Comparison of ENCODE assay signal across 6 cellular contexts in genomic region chr5:177498013-177498847, GRCh38. TPM values are rescaled to one million over a fixed set of nuclear protein-coding genes. Genes with fewer than 3 reads are reported as not detected.
DNase-seq lines count a peak whose midpoint lies in the region; ATAC-seq lines count a peak whose summit lies in the region.

No MANE protein-coding gene starts in this region.

- DNase-seq in SK-N-DZ (ENCODE audit: low spot score) = peak; percentile 39
- no peak for DNase-seq in medulla oblongata (ENCODE audit: extremely low spot score)
- DNase-seq in NCI-H510A (lab: John Stamatoyannopoulos, UW) = no peak
- DNase-seq in iPS-NIHi11 (ENCODE audit: low spot score) = no peak

- peaks cover 21% of the 10 kb centered on the region for H3K27me3 ChIP-seq in iPS-18a (ENCODE audit: control insufficient read depth, insufficient read depth, low read length)

- H3K4me1 ChIP-seq in iPS-18a (ENCODE audit: control insufficient read depth, low read depth, low read length) = peaks cover 38% of the 10 kb centered on the region

- peak; percentile 12 for ATAC-seq in GM18502 (IDR thresholded peaks at IDR 0.05; ENCODE audit: poor library complexity, unreplicated experiment)

- peaks cover 6% of the 10 kb centered on the region for H3K36me3 ChIP-seq in iPS-18a (ENCODE audit: control insufficient read depth, low read depth, low read length)

- H3K9me3 ChIP-seq in iPS-18a (ENCODE audit: control insufficient read depth, low read depth, low read length) = no peaks in the 10 kb centered on the region

- no peak overlapping the region for H3K27ac ChIP-seq in iPS-18a (ENCODE audit: low read length)

- peak overlapping the region; percentile 71 for H3K4me3 ChIP-seq in iPS-18a (ENCODE audit: low read length)

- peak overlapping the region; percentile 0 for H3K9ac ChIP-seq in iPS-18a (ENCODE audit: low read length)

RNA-seq across cellular contexts. Expression of gene PDLIM7, which starts 0.8 kb away (rescaled TPM):
- 85.0 and 96.3 TPM in 2 replicates for polyA plus RNA-seq in SK-N-DZ (2014; cell fraction: cytosol; rRNA removed)
- 107 and 131 TPM in 2 replicates for polyA plus RNA-seq in SK-N-DZ (2014; cell fraction: nucleus; rRNA removed)

RNA-seq across cellular contexts. Expression of gene DOK3, which starts 11.4 kb away (rescaled TPM):
- 3.6 and 10.6 TPM in 2 replicates for polyA plus RNA-seq in SK-N-DZ (2014; cell fraction: cytosol; rRNA removed)
- polyA plus RNA-seq in SK-N-DZ (2014; cell fraction: nucleus; rRNA removed) = 39.9 and 78.7 TPM in 2 replicates

RNA-seq across cellular contexts. Expression of gene DDX41, which starts 18.5 kb away (rescaled TPM):
- polyA plus RNA-seq in SK-N-DZ (2014; cell fraction: cytosol; rRNA removed) = 91.5 and 112 TPM in 2 replicates
- 273 and 280 TPM in 2 replicates for polyA plus RNA-seq in SK-N-DZ (2014; cell fraction: nucleus; rRNA removed)

RNA-seq across cellular contexts. Expression of gene DBN1, which starts 24.8 kb away (rescaled TPM):
- polyA plus RNA-seq in SK-N-DZ (2014; cell fraction: cytosol; rRNA removed) = 248 and 315 TPM in 2 replicates
- 379 and 553 TPM in 2 replicates for polyA plus RNA-seq in SK-N-DZ (2014; cell fraction: nucleus; rRNA removed)

RNA-seq across cellular contexts. Expression of gene PRR7, which starts 51.6 kb away (rescaled TPM):
- polyA plus RNA-seq in SK-N-DZ (2014; cell fraction: cytosol; rRNA removed) = 26.1 and 35.3 TPM in 2 replicates
- 32.0 and 39.8 TPM in 2 replicates for polyA plus RNA-seq in SK-N-DZ (2014; cell fraction: nucleus; rRNA removed)
